In the genomic region with DNA sequence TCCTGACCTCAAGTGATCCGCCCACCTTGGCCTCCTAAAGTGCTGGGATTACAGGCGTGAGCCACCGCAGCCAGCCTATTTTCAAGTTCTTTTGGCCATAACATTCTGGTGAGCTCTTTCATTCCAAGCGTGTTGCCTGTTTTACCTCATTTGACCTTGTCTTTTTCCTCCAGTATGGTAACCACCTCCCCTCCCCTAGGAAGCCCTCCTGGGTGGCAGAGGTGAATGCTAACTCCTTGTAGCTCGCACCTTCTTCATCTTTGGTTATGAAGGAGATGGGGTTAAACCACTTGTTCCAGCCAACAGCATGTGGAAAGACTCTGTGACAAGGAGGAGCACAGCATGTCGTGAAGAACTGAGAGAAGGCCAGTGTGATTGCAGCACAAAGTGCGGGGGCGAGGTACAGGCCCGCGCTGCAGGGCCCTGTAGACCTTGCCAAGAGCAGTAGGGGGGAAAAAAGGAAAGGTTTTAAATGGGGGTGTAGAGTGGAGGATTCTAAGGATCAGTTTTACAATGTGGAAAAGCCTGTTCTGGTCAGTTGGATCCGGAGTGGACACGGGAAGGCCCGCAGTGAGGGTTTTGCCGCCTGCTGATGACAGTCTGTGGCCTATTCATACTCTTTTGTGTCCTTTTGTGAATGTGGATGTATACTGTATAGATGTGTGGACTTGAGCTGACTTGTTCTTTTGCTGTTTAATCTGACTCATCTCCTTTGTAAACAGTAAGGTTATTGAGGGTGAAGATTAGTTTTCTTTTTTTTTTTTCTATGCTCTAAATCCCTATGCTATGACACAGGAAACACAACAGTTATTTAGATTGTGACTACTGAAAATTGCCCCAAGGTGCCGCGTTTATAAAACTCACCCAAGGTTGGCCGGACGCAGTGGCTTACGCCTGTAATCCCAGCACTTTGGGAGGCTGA, we compare ENCODE assay signal across 7 cellular contexts. TPM values are rescaled to one million over a fixed set of nuclear protein-coding genes. Genes with fewer than 3 reads are reported as not detected.
DNase-seq lines count a peak whose midpoint lies in the region; ATAC-seq, FAIRE-seq and TF ChIP-seq lines count a peak whose summit lies in the region.

No MANE protein-coding gene starts in this region.

- FAIRE-seq in HTR-8/SVneo (lab: Jason Lieb, UNC): peak; percentile 28

- H3K9me3 Mint-ChIP-seq in type B pancreatic cell: no peaks in the 10 kb centered on the region
- H3K9me3 Mint-ChIP-seq in activated CD4-positive, alpha-beta memory T cell treated with anti-CD3 and anti-CD28 coated beads, Interleukin-2, amount 10 ng/mL, durations not matched to agents 7 days and 5 days: no peaks in the 10 kb centered on the region

- TF ChIP-seq CTCF in astrocyte of the spinal cord (IDR thresholded peaks at IDR 0.05; ENCODE audit: low read depth, low read length) (no peak), type B pancreatic cell (conservative IDR thresholded peaks at IDR 0.05) (no peak)

- no peaks in the 10 kb centered on the region for H3K27me3 Mint-ChIP-seq in type B pancreatic cell
- peaks cover 5% of the 10 kb centered on the region for H3K27me3 Mint-ChIP-seq in activated CD4-positive, alpha-beta memory T cell treated with anti-CD3 and anti-CD28 coated beads, Interleukin-2, amount 10 ng/mL, durations not matched to agents 7 days and 5 days

- peaks cover 40% of the 10 kb centered on the region for H3K4me1 Mint-ChIP-seq in type B pancreatic cell (ENCODE audit: unreplicated experiment)
- no peaks in the 10 kb centered on the region for H3K4me1 Mint-ChIP-seq in activated CD4-positive, alpha-beta memory T cell treated with anti-CD3 and anti-CD28 coated beads, Interleukin-2, amount 10 ng/mL, durations not matched to agents 7 days and 5 days

- peak; percentile 64 for DNase-seq in HTR-8/SVneo (ENCODE audit: insufficient read length, low spot score)
- peak; percentile 94 for DNase-seq in astrocyte of the spinal cord (ENCODE audit: low read depth, low spot score)
- DNase-seq in left colon: peak in 1 of 2 donors; percentile 48
- DNase-seq in type B pancreatic cell (ENCODE audit: extremely low spot score, unreplicated experiment): no peak
- no peak for DNase-seq in midbrain (lab: John Stamatoyannopoulos, UW)
- DNase-seq in activated CD4-positive, alpha-beta memory T cell treated with anti-CD3 and anti-CD28 coated beads, Interleukin-2, amount 10 ng/mL, durations not matched to agents 7 days and 5 days: no peak
- DNase-seq in SIG-M5 treated with dmso at 0.1 percent for 504 hours (lab: John Stamatoyannopoulos, UW; ENCODE audit: unreplicated experiment): no peak

- POLR2A ChIA-PET in activated CD4-positive, alpha-beta memory T cell treated with anti-CD3 and anti-CD28 coated beads, Interleukin-2, amount 10 ng/mL, durations not matched to agents 7 days and 5 days (lab: Charles Lee): interaction anchor here (0.7 kb wide), 1 partner anchor 109 kb away, joined by 3 read pairs; no protein-coding TSS in a partner anchor

- H3K27ac Mint-ChIP-seq in type B pancreatic cell: peak overlapping the region; percentile 82
- no peak overlapping the region for H3K27ac Mint-ChIP-seq in activated CD4-positive, alpha-beta memory T cell treated with anti-CD3 and anti-CD28 coated beads, Interleukin-2, amount 10 ng/mL, durations not matched to agents 7 days and 5 days

- in situ Hi-C loops in astrocyte of the spinal cord (cut with HindIII; ENCODE audit: low sequenced_read_pairs): no loop called here

- H3K4me3 Mint-ChIP-seq in type B pancreatic cell: peak overlapping the region; percentile 50
- H3K4me3 Mint-ChIP-seq in activated CD4-positive, alpha-beta memory T cell treated with anti-CD3 and anti-CD28 coated beads, Interleukin-2, amount 10 ng/mL, durations not matched to agents 7 days and 5 days: no peak overlapping the region

- ATAC-seq in left colon: peak; percentile 75

- intact Hi-C loops in left colon (cut with DNase I, micrococcal nuclease): no loop called here

- CTCF ChIA-PET in activated CD4-positive, alpha-beta memory T cell treated with anti-CD3 and anti-CD28 coated beads, Interleukin-2, amount 10 ng/mL, durations not matched to agents 7 days and 5 days (lab: Charles Lee): interaction anchor here (0.6 to 1.1 kb wide), 2 partner anchors 26 to 400 kb away, joined by 3 to 5 read pairs; no protein-coding TSS in a partner anchor

- H3K4me3 ChIP-seq in astrocyte of the spinal cord (ENCODE audit: low read depth, low read length): no peak overlapping the region

- peaks cover 10% of the 10 kb centered on the region for H3K36me3 Mint-ChIP-seq in type B pancreatic cell
- H3K36me3 Mint-ChIP-seq in activated CD4-positive, alpha-beta memory T cell treated with anti-CD3 and anti-CD28 coated beads, Interleukin-2, amount 10 ng/mL, durations not matched to agents 7 days and 5 days (ENCODE audit: low read depth): no peaks in the 10 kb centered on the region

RNA-seq across cellular contexts. Expression of a gene that starts 7.5 kb away (rescaled TPM):
- total RNA-seq in left colon (10 to 100 TPM in 1 of 2 donors, 1 to 10 TPM in 1; 9.7 to 13.0 TPM), type B pancreatic cell (ENCODE audit: low replicate concordance) (15.5 and 24.8 TPM in 2 replicates)
- total RNA-seq in activated CD4-positive, alpha-beta memory T cell treated with anti-CD3 and anti-CD28 coated beads, Interleukin-2, amount 10 ng/mL, durations not matched to agents 7 days and 5 days: 1 to 10 TPM; 6.1 to 6.8 TPM

RNA-seq across cellular contexts. Expression of a gene that starts 33.1 kb away (rescaled TPM):
- total RNA-seq in left colon (100 to 1,000 TPM in 1 of 2 donors, 10 to 100 TPM in 1; 78.8 to 107 TPM), type B pancreatic cell (ENCODE audit: low replicate concordance) (142 and 210 TPM in 2 replicates)
- total RNA-seq in activated CD4-positive, alpha-beta memory T cell treated with anti-CD3 and anti-CD28 coated beads, Interleukin-2, amount 10 ng/mL, durations not matched to agents 7 days and 5 days: 100 to 1,000 TPM; 175 to 179 TPM

RNA-seq across cellular contexts. Expression of a gene that starts 47.4 kb away (rescaled TPM):
- 100 to 1,000 TPM; 147 to 186 TPM for total RNA-seq in left colon
- total RNA-seq in type B pancreatic cell (ENCODE audit: low replicate concordance): 8.8 and 9.2 TPM in 2 replicates
- total RNA-seq in activated CD4-positive, alpha-beta memory T cell treated with anti-CD3 and anti-CD28 coated beads, Interleukin-2, amount 10 ng/mL, durations not matched to agents 7 days and 5 days: 1 to 10 TPM; 1.2 to 1.7 TPM

Comparison
In these comparisons a context has a peak if more than half of its experiments do, and no peak if none do; other contexts are left out.
1. DNase-seq: peak in HTR-8/SVneo (single experiment) and astrocyte of the spinal cord (single experiment); none in type B pancreatic cell (single experiment), midbrain (single experiment), activated CD4-positive, alpha-beta memory T cell treated with anti-CD3 and anti-CD28 coated beads, Interleukin-2, amount 10 ng/mL, durations not matched to agents 7 days and 5 days (single experiment) and SIG-M5 treated with dmso at 0.1 percent for 504 hours (single experiment).
2. RNA of a gene that starts 47.4 kb away (total RNA-seq): 147 to 186 TPM in left colon; 8.8 to 9.2 TPM in type B pancreatic cell and 1.2 to 1.7 TPM in activated CD4-positive, alpha-beta memory T cell treated with anti-CD3 and anti-CD28 coated beads, Interleukin-2, amount 10 ng/mL, durations not matched to agents 7 days and 5 days; every median in the first group is over 10 times any median in the second.